ENCODE assay signal across 28 cellular contexts in genomic region chr9:119698535-119698934, GRCh38.
"Had no signal": no experiment of that assay in that cellular context is flagged by ENCODE, and none has a peak within 500 bp of the region (broad histone marks: within the 10 kb centered on the region; RNA-seq: fewer than 3 reads in every experiment).

No MANE protein-coding gene starts in this region.

- H3K27ac ChIP-seq: dorsolateral prefrontal cortex, epithelial cell of prostate, foreskin keratinocyte, gastroesophageal sphincter, heart left ventricle, hepatocyte, neutrophil, prostate gland, right atrium auricular region, testis, tibial artery had no signal

- DNase-seq: dorsolateral prefrontal cortex; effector CD4-positive, alpha-beta T cell; foreskin keratinocyte; heart left ventricle; kidney; mucosa of descending colon; naive B cell; stimulated activated CD4-positive, alpha-beta T cell treated with anti-CD3 and anti-CD28 coated beads, Interleukin-12 subunit alpha, Interleukin-12 subunit beta, amount 100 ng/mL, for 4 hours; stimulated activated CD4-positive, alpha-beta T cell treated with anti-CD3 and anti-CD28 coated beads, Interleukin-1b, Interleukin-23, amount 100 ng/mL, for 48 hours; stimulated activated CD4-positive, alpha-beta T cell treated with anti-CD3 and anti-CD28 coated beads, Interleukin-4, amount 100 ng/mL, for 1 hour; stimulated activated CD8-positive, alpha-beta memory T cell treated with anti-CD3 and anti-CD28 coated beads, Interleukin-4, amount 100 ng/mL, for 48 hours; stimulated activated naive CD4-positive, alpha-beta T cell; substantia nigra; testis; tibial artery had no signal

- ATAC-seq: esophagus mucosa; foreskin keratinocyte; gastroesophageal sphincter; heart left ventricle; left lobe of liver; mucosa of descending colon; natural killer cell treated with Interleukin-12 subunit alpha and Interleukin-12 subunit beta and Interleukin-15 and Interleukin-18, amount 100 ng/mL, for 72 hours; sciatic nerve had no signal

- H3K9me3 ChIP-seq: gastroesophageal sphincter, heart left ventricle, mucosa of descending colon, neutrophil, prostate gland, right atrium auricular region, testis, tibial artery had no signal

- FAIRE-seq: colon, kidney had no signal

- H3K4me1 ChIP-seq: foreskin keratinocyte, gastroesophageal sphincter, heart left ventricle, prostate gland, right atrium auricular region, testis, tibial artery had no signal

- H3K79me2 ChIP-seq: hepatocyte had no signal

- H3K4me3 ChIP-seq: dorsolateral prefrontal cortex, gastroesophageal sphincter, heart left ventricle, hepatocyte, lung, mucosa of descending colon, prostate gland, right atrium auricular region, smooth muscle cell, testis, tibial artery had no signal

- H3K4me2 ChIP-seq: hepatocyte, smooth muscle cell had no signal

- H2AFZ ChIP-seq: hepatocyte had no signal

- H3K27me3 ChIP-seq: dorsolateral prefrontal cortex, foreskin keratinocyte, gastroesophageal sphincter, neutrophil, right atrium auricular region, testis, tibial artery had no signal

- H3K36me3 ChIP-seq: gastroesophageal sphincter, heart left ventricle, neutrophil, prostate gland, right atrium auricular region, tibial artery had no signal
